ENCODE assay signal across 8 cellular contexts in the genomic region with DNA sequence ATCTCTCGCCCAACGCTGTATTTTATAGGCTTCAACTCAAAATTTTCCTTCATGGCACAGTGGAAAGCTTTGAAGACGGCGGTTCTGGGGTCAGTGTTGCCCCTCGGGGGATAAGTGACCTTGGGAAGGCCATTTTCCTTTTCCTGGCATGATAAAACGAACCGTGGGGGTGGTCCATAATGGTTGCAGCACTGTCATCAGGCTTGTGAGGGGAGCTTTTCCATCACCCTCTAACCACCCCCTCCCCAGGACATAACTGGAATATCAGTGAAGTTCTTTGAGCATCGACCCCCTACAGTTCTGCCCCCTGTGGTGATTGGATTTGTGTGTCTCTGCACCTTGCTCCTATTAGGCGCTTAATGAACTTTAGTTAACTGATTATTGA. TPM values are rescaled to one million over a fixed set of nuclear protein-coding genes. Genes with fewer than 3 reads are reported as not detected.
DNase-seq lines count a peak whose midpoint lies in the region; ATAC-seq lines count a peak whose summit lies in the region.

No MANE protein-coding gene starts in this region.

- H3K36me3 Mint-ChIP-seq in activated naive CD4-positive, alpha-beta T cell treated with anti-CD3 and anti-CD28 coated beads, Interleukin-2, amount 10 ng/mL, durations not matched to agents 7 days and 5 days: no peaks in the 10 kb centered on the region
- no peaks in the 10 kb centered on the region for H3K36me3 Mint-ChIP-seq in activated T-helper 17 cell treated with anti-CD3 and anti-CD28 coated beads, Interleukin-2, amount 50 U/mL, for 72 hours (ENCODE audit: low read depth)

- H3K9me3 Mint-ChIP-seq in activated naive CD4-positive, alpha-beta T cell treated with anti-CD3 and anti-CD28 coated beads, Interleukin-2, amount 10 ng/mL, durations not matched to agents 7 days and 5 days: no peaks in the 10 kb centered on the region
- no peaks in the 10 kb centered on the region for H3K9me3 Mint-ChIP-seq in activated T-helper 17 cell treated with anti-CD3 and anti-CD28 coated beads, Interleukin-2, amount 50 U/mL, for 72 hours
- H3K9me3 Mint-ChIP-seq in stimulated activated naive CD8-positive, alpha-beta T cell treated with anti-CD3 and anti-CD28 coated beads, Interleukin-15, amount 100 ng/mL, for 72 hours: no peaks in the 10 kb centered on the region

- H3K4me1 Mint-ChIP-seq in activated naive CD4-positive, alpha-beta T cell treated with anti-CD3 and anti-CD28 coated beads, Interleukin-2, amount 10 ng/mL, durations not matched to agents 7 days and 5 days: peaks cover 25% of the 10 kb centered on the region
- H3K4me1 Mint-ChIP-seq in activated T-helper 17 cell treated with anti-CD3 and anti-CD28 coated beads, Interleukin-2, amount 50 U/mL, for 72 hours: peaks cover 9% of the 10 kb centered on the region
- peaks cover 23% of the 10 kb centered on the region for H3K4me1 Mint-ChIP-seq in stimulated activated naive CD8-positive, alpha-beta T cell treated with anti-CD3 and anti-CD28 coated beads, Interleukin-15, amount 100 ng/mL, for 72 hours

- H3K4me3 Mint-ChIP-seq in activated naive CD4-positive, alpha-beta T cell treated with anti-CD3 and anti-CD28 coated beads, Interleukin-2, amount 10 ng/mL, durations not matched to agents 7 days and 5 days: peak overlapping the region; percentile 63
- peak overlapping the region; percentile 80 for H3K4me3 Mint-ChIP-seq in activated T-helper 17 cell treated with anti-CD3 and anti-CD28 coated beads, Interleukin-2, amount 50 U/mL, for 72 hours
- peak overlapping the region; percentile 91 to 98 for H3K4me3 Mint-ChIP-seq in stimulated activated naive CD8-positive, alpha-beta T cell treated with anti-CD3 and anti-CD28 coated beads, Interleukin-15, amount 100 ng/mL, for 72 hours

- CTCF ChIA-PET in activated naive CD4-positive, alpha-beta T cell treated with anti-CD3 and anti-CD28 coated beads, Interleukin-2, amount 10 ng/mL, durations not matched to agents 7 days and 5 days (lab: Charles Lee): interaction anchor here (0.8 to 6.6 kb wide), 11 partner anchors 10 to 365 kb away, joined by 3 to 100 read pairs (median 8); a partner anchor contains a TSS

- H3K27ac Mint-ChIP-seq in activated naive CD4-positive, alpha-beta T cell treated with anti-CD3 and anti-CD28 coated beads, Interleukin-2, amount 10 ng/mL, durations not matched to agents 7 days and 5 days: no peak overlapping the region
- peak overlapping the region; percentile 65 for H3K27ac Mint-ChIP-seq in activated T-helper 17 cell treated with anti-CD3 and anti-CD28 coated beads, Interleukin-2, amount 50 U/mL, for 72 hours
- no peak overlapping the region for H3K27ac Mint-ChIP-seq in stimulated activated naive CD8-positive, alpha-beta T cell treated with anti-CD3 and anti-CD28 coated beads, Interleukin-15, amount 100 ng/mL, for 72 hours

- DNase-seq in activated naive CD4-positive, alpha-beta T cell treated with anti-CD3 and anti-CD28 coated beads, Interleukin-2, amount 10 ng/mL, durations not matched to agents 7 days and 5 days: no peak
- DNase-seq in activated naive CD4-positive, alpha-beta T cell (lab: John Stamatoyannopoulos, UW): no peak
- peak; percentile 23 for DNase-seq in iPS-NIHi11 (ENCODE audit: low spot score)
- DNase-seq in stimulated activated naive CD8-positive, alpha-beta T cell treated with anti-CD3 and anti-CD28 coated beads, Interleukin-15, amount 100 ng/mL, for 72 hours: no peak
- DNase-seq in NK-92 (lab: John Stamatoyannopoulos, UW; ENCODE audit: unreplicated experiment): no peak

- peaks cover 50% of the 10 kb centered on the region for H3K27me3 Mint-ChIP-seq in activated naive CD4-positive, alpha-beta T cell treated with anti-CD3 and anti-CD28 coated beads, Interleukin-2, amount 10 ng/mL, durations not matched to agents 7 days and 5 days
- no peaks in the 10 kb centered on the region for H3K27me3 Mint-ChIP-seq in activated T-helper 17 cell treated with anti-CD3 and anti-CD28 coated beads, Interleukin-2, amount 50 U/mL, for 72 hours
- H3K27me3 Mint-ChIP-seq in stimulated activated naive CD8-positive, alpha-beta T cell treated with anti-CD3 and anti-CD28 coated beads, Interleukin-15, amount 100 ng/mL, for 72 hours: peaks cover 7% of the 10 kb centered on the region

- no peak for ATAC-seq in activated T-helper 17 cell treated with anti-CD3 and anti-CD28 coated beads, Interleukin-2, amount 50 U/mL, for 72 hours (replicated peaks)
- ATAC-seq in stimulated activated naive CD8-positive, alpha-beta T cell treated with anti-CD3 and anti-CD28 coated beads, Interleukin-15, amount 100 ng/mL, for 72 hours: peak; percentile 1
- no peak for ATAC-seq in GM21786 (IDR thresholded peaks at IDR 0.05; ENCODE audit: unreplicated experiment)
- ATAC-seq in HG03520 (IDR thresholded peaks at IDR 0.05; ENCODE audit: unreplicated experiment): no peak

RNA-seq across cellular contexts. Expression of a gene that starts 16.0 kb away (rescaled TPM):
- total RNA-seq in activated T-helper 17 cell treated with anti-CD3 and anti-CD28 coated beads, Interleukin-2, amount 50 U/mL, for 72 hours: 10 to 100 TPM; 31.7 to 86.3 TPM
